8 cellular contexts compared by ENCODE assay signal in genomic region chr10:103853428-103854264, GRCh38. TPM values are rescaled to one million over a fixed set of nuclear protein-coding genes. Genes with fewer than 3 reads are reported as not detected.
DNase-seq lines count a peak whose midpoint lies in the region; ATAC-seq and TF ChIP-seq lines count a peak whose summit lies in the region.

No MANE protein-coding gene starts in this region.

- H3K27me3 Mint-ChIP-seq in activated CD4-positive, alpha-beta T cell treated with anti-CD3 and anti-CD28 coated beads for 36 hours: peaks cover 31% of the 10 kb centered on the region

- H3K27ac ChIP-seq in lung (ENCODE audit: low read depth in 1 of 2, low read length in 1 of 2): peak overlapping the region; percentile 57 to 85

- H3K9ac ChIP-seq in adipocyte (ENCODE audit: low read length): peak overlapping the region; percentile 76

- H3K9me3 ChIP-seq in adipocyte (ENCODE audit: control insufficient read depth, low read length) (no peaks in the 10 kb centered on the region), lung (ENCODE audit: control insufficient read depth in 2 of 2, insufficient read depth in 1 of 2, low read length in 1 of 2) (no peaks in the 10 kb centered on the region)

- H3K9me3 Mint-ChIP-seq in activated CD4-positive, alpha-beta T cell treated with anti-CD3 and anti-CD28 coated beads for 36 hours (ENCODE audit: low read depth): no peaks in the 10 kb centered on the region

- H3K27me3 ChIP-seq in adipocyte (replicated peaks; ENCODE audit: control insufficient read depth, insufficient read depth, low read length) (no peaks in the 10 kb centered on the region), lung (ENCODE audit: control insufficient read depth, insufficient read depth) (no peaks in the 10 kb centered on the region)

- POLR2A ChIA-PET in activated CD4-positive, alpha-beta T cell treated with anti-CD3 and anti-CD28 coated beads for 36 hours (lab: Charles Lee): interaction anchor here (1.4 kb wide), 1 partner anchor 11 kb away, joined by 3 read pairs; no protein-coding TSS in a partner anchor

- 37 to 58% methylated on average over 9 of the region's 9 CpGs for WGBS in lung, 2 donors

- ATAC-seq in activated CD4-positive, alpha-beta T cell treated with anti-CD3 and anti-CD28 coated beads for 36 hours: no peak
- ATAC-seq in lung (ENCODE audit: insufficient read depth, low FRiP score): no peak
- no peak for ATAC-seq in GM18907 (IDR thresholded peaks at IDR 0.05; ENCODE audit: unreplicated experiment)

- H3K36me3 ChIP-seq in adipocyte (ENCODE audit: control insufficient read depth, insufficient read depth, low read length, severe bottlenecking) (no peaks in the 10 kb centered on the region), lung (ENCODE audit: control insufficient read depth in 2 of 2, insufficient read depth in 2 of 2, low read length in 2 of 2) (peaks cover 0 to 2% of the 10 kb centered on the region in 2 donors)

- peak overlapping the region; percentile 78 for H3K4me3 ChIP-seq in adipocyte (ENCODE audit: low read length)
- no peak overlapping the region for H3K4me3 ChIP-seq in lung

- H3K36me3 Mint-ChIP-seq in activated CD4-positive, alpha-beta T cell treated with anti-CD3 and anti-CD28 coated beads for 36 hours (ENCODE audit: low read depth): no peaks in the 10 kb centered on the region

- H3K4me1 ChIP-seq in adipocyte (ENCODE audit: control insufficient read depth, insufficient read depth, low read length): peaks cover 63% of the 10 kb centered on the region
- H3K4me1 ChIP-seq in lung (ENCODE audit: control insufficient read depth in 2 of 2, insufficient read depth in 2 of 2, low read length in 2 of 2): peaks cover 20 to 30% of the 10 kb centered on the region in 2 donors

- peaks cover 10% of the 10 kb centered on the region for H3K4me1 Mint-ChIP-seq in activated CD4-positive, alpha-beta T cell treated with anti-CD3 and anti-CD28 coated beads for 36 hours

- TF ChIP-seq CTCF in lung (IDR thresholded peaks at IDR 0.05; ENCODE audit: control extremely low read depth, extremely low read depth): no peak

- intact Hi-C loops in activated CD4-positive, alpha-beta T cell treated with anti-CD3 and anti-CD28 coated beads for 36 hours (cut with DNase I, micrococcal nuclease): no loop called here

- peak overlapping the region; percentile 59 for H3K4me3 Mint-ChIP-seq in activated CD4-positive, alpha-beta T cell treated with anti-CD3 and anti-CD28 coated beads for 36 hours

- no peak overlapping the region for H3K27ac Mint-ChIP-seq in activated CD4-positive, alpha-beta T cell treated with anti-CD3 and anti-CD28 coated beads for 36 hours

- no peak for DNase-seq in activated CD4-positive, alpha-beta T cell treated with anti-CD3 and anti-CD28 coated beads for 36 hours
- DNase-seq in activated CD4-positive, alpha-beta T cell treated with anti-CD3 and anti-CD28 coated beads, Interleukin-2, amount 50 U/mL, for 48 hours: no peak
- no peak for DNase-seq in adipocyte (ENCODE audit: low read depth)
- DNase-seq in lung (ENCODE audit: low spot score): no peak
- peak; percentile 47 for DNase-seq in superior temporal gyrus (ENCODE audit: extremely low spot score)
- no peak for DNase-seq in CD1c-positive myeloid dendritic cell (ENCODE audit: extremely low spot score)
- DNase-seq in NK-92 (lab: John Stamatoyannopoulos, UW; ENCODE audit: unreplicated experiment): no peak

- CTCF ChIA-PET in activated CD4-positive, alpha-beta T cell treated with anti-CD3 and anti-CD28 coated beads for 36 hours (lab: Charles Lee): interaction anchor here (1.1 to 4.2 kb wide), 5 partner anchors 32 to 151 kb away, joined by 3 to 35 read pairs (median 5); no protein-coding TSS in a partner anchor

RNA-seq across cellular contexts. Expression of gene SH3PXD2A, which starts 1.7 kb away (rescaled TPM):
- 1 to 10 TPM; 6.7 to 7.7 TPM for total RNA-seq in activated CD4-positive, alpha-beta T cell treated with anti-CD3 and anti-CD28 coated beads for 36 hours
- total RNA-seq in lung: 10 to 100 TPM; 47.6 to 53.2 TPM
- 10 to 100 TPM in 1 of 2 donors, 1 to 10 TPM in 1; 9.9 to 10.9 TPM for polyA plus RNA-seq in lung

Comparison
In these comparisons a context has a peak if more than half of its experiments do, and no peak if none do; other contexts are left out.
1. RNA of gene SH3PXD2A, which starts 1.7 kb away (total RNA-seq): 47.6 to 53.2 TPM in lung; 6.7 to 7.7 TPM in activated CD4-positive, alpha-beta T cell treated with anti-CD3 and anti-CD28 coated beads for 36 hours; every median in the first group is over 4 times any median in the second.